In genomic region chr9:69173891-69174644, GRCh38 we compare ENCODE assay signal across 8 cellular contexts. TPM values are rescaled to one million over a fixed set of nuclear protein-coding genes. Genes with fewer than 3 reads are reported as not detected.
A peak's percentile ranks its signal among the peaks of the same experiment; 100 is the strongest.
DNase-seq lines count a peak whose midpoint lies in the region; ATAC-seq, FAIRE-seq and TF ChIP-seq lines count a peak whose summit lies in the region.

Gene TJP2, plus strand, starts transcription at chr9:69174277. Its CDS starts 96 bp downstream, at chr9:69174373.

- POLR2A ChIA-PET in activated CD8-positive, alpha-beta memory T cell treated with anti-CD3 and anti-CD28 coated beads for 36 hours (lab: Charles Lee): interaction anchor here (0.9 to 1.0 kb wide), 2 partner anchors 12 to 52 kb away, joined by 3 read pairs; no protein-coding TSS in a partner anchor

- peak within 1 kb of the TSS; percentile 77 for H3K4me3 Mint-ChIP-seq in mesothelial cell of epicardium
- H3K4me3 Mint-ChIP-seq in stimulated activated naive CD8-positive, alpha-beta T cell treated with anti-CD3 and anti-CD28 coated beads, Interleukin-15, amount 100 ng/mL, for 72 hours: peak within 1 kb of the TSS; percentile 89 to 91

- peak within 1 kb of the TSS; percentile 93 for H3K27ac Mint-ChIP-seq in mesothelial cell of epicardium
- H3K27ac Mint-ChIP-seq in stimulated activated naive CD8-positive, alpha-beta T cell treated with anti-CD3 and anti-CD28 coated beads, Interleukin-15, amount 100 ng/mL, for 72 hours: peak within 1 kb of the TSS in 1 of 2 donors; percentile 74

- H4K20me1 ChIP-seq in MM.1S (ENCODE audit: insufficient read depth, low read length): no peaks in the 10 kb centered on the region

- H3K27me3 Mint-ChIP-seq in mesothelial cell of epicardium (ENCODE audit: low read depth): peaks cover 8% of the 10 kb centered on the region
- peaks cover 56% of the 10 kb centered on the region for H3K27me3 Mint-ChIP-seq in stimulated activated naive CD8-positive, alpha-beta T cell treated with anti-CD3 and anti-CD28 coated beads, Interleukin-15, amount 100 ng/mL, for 72 hours

- H3K4me3 ChIP-seq in MM.1S (ENCODE audit: low read length): peak within 1 kb of the TSS; percentile 96

- H3K9me2 ChIP-seq in MM.1S (replicated peaks; ENCODE audit: insufficient read depth, low read length): no peaks in the 10 kb centered on the region

- CTCF ChIA-PET in activated CD8-positive, alpha-beta memory T cell treated with anti-CD3 and anti-CD28 coated beads for 36 hours (lab: Charles Lee): interaction anchor here (1.3 kb wide), 1 partner anchor 10 kb away, joined by 3 read pairs; no protein-coding TSS in a partner anchor

- DNase-seq in GM13976 (ENCODE audit: low spot score) (peak; percentile 81), H54 (ENCODE audit: insufficient read length, low spot score) (peak; percentile 84), MM.1S (peak; percentile 76), epithelial cell of prostate (ENCODE audit: low read depth, low spot score) (no peak), mesothelial cell of epicardium (ENCODE audit: low spot score in 2 of 2, unreplicated experiment in 2 of 2) (peak; percentile 42 to 68), NCI-H187 treated with DMSO at 0.1 percent for 48 hours (lab: John Stamatoyannopoulos, UW) (no peak)
- peak; percentile 43 to 46 for DNase-seq in stimulated activated naive CD8-positive, alpha-beta T cell treated with anti-CD3 and anti-CD28 coated beads, Interleukin-15, amount 100 ng/mL, for 72 hours

- H3K4me2 ChIP-seq in MM.1S (ENCODE audit: low read depth, low read length): peak within 1 kb of the TSS; percentile 68

- H3K36me3 Mint-ChIP-seq in mesothelial cell of epicardium: no peaks in the 10 kb centered on the region

- ATAC-seq in stimulated activated naive CD8-positive, alpha-beta T cell treated with anti-CD3 and anti-CD28 coated beads, Interleukin-15, amount 100 ng/mL, for 72 hours: peak; percentile 43

- H3K36me3 ChIP-seq in MM.1S (replicated peaks; ENCODE audit: insufficient read depth, low read length): no peaks in the 10 kb centered on the region

- TF ChIP-seq CTCF in GM13976 (IDR thresholded peaks at IDR 0.05; ENCODE audit: borderline replicate concordance, control extremely low read depth, extremely low read depth, insufficient read depth, missing control alignments) (no peak), MM.1S (IDR thresholded peaks at IDR 0.05; ENCODE audit: low read length) (no peak), mesothelial cell of epicardium (IDR thresholded peaks at IDR 0.05; ENCODE audit: unreplicated experiment) (no peak)

- no peaks in the 10 kb centered on the region for H3K9me3 ChIP-seq in MM.1S (replicated peaks; ENCODE audit: insufficient read depth, low read length)

- in situ Hi-C loops in GM13976 (cut with MboI; ENCODE audit: low sequenced_read_pairs, unreplicated experiment): no loop called here

- peak within 1 kb of the TSS; percentile 87 for H2AFZ ChIP-seq in MM.1S (ENCODE audit: low read length)

- H3K27ac ChIP-seq in MM.1S (ENCODE audit: low read length) (peak within 1 kb of the TSS; percentile 58; the same call in 1 of the 2 replicates), epithelial cell of prostate (peak within 1 kb of the TSS; percentile 95)

- H3K4me1 ChIP-seq in MM.1S (ENCODE audit: low read length): peaks cover 16% of the 10 kb centered on the region

- no peaks in the 10 kb centered on the region for H3K27me3 ChIP-seq in MM.1S (replicated peaks; ENCODE audit: insufficient read depth, low read length)

- TF ChIP-seq POLR2A in H54 (IDR thresholded peaks at IDR 0.05; ENCODE audit: low read depth, low read length): peak; percentile 88

- H3K9ac ChIP-seq in MM.1S (ENCODE audit: low read length): peak within 1 kb of the TSS; percentile 86

- H3K4me1 Mint-ChIP-seq in mesothelial cell of epicardium: peaks cover 56% of the 10 kb centered on the region
- peaks cover 45% of the 10 kb centered on the region for H3K4me1 Mint-ChIP-seq in stimulated activated naive CD8-positive, alpha-beta T cell treated with anti-CD3 and anti-CD28 coated beads, Interleukin-15, amount 100 ng/mL, for 72 hours

- H3K79me2 ChIP-seq in MM.1S (ENCODE audit: low read length): peaks cover 49% of the 10 kb centered on the region

- H3K9me3 Mint-ChIP-seq in mesothelial cell of epicardium: no peaks in the 10 kb centered on the region
- no peaks in the 10 kb centered on the region for H3K9me3 Mint-ChIP-seq in stimulated activated naive CD8-positive, alpha-beta T cell treated with anti-CD3 and anti-CD28 coated beads, Interleukin-15, amount 100 ng/mL, for 72 hours

- FAIRE-seq in H54 (lab: Jason Lieb, UNC): no peak

- peaks cover 15% of the 10 kb centered on the region for H3F3A ChIP-seq in MM.1S (ENCODE audit: insufficient read depth, low read length)

RNA-seq across cellular contexts. Expression of gene TJP2, which starts in this region (rescaled TPM):
- total RNA-seq in activated CD8-positive, alpha-beta memory T cell treated with anti-CD3 and anti-CD28 coated beads for 36 hours: 10 to 100 TPM; 14.1 to 16.6 TPM
- 56.5 to 58.0 TPM (median 57.9 TPM) in 3 replicates for total RNA-seq in mesothelial cell of epicardium

Comparison
In these comparisons a context has a peak if more than half of its experiments do, and no peak if none do; other contexts are left out.
1. DNase-seq: peak in GM13976 (single experiment), H54 (single experiment), MM.1S (single experiment), mesothelial cell of epicardium (2 of 2) and stimulated activated naive CD8-positive, alpha-beta T cell treated with anti-CD3 and anti-CD28 coated beads, Interleukin-15, amount 100 ng/mL, for 72 hours (2 of 2); none in epithelial cell of prostate (single experiment) and NCI-H187 treated with DMSO at 0.1 percent for 48 hours (single experiment).